In genomic region chr17:8695916-8696415, GRCh38 we compare ENCODE assay signal across 25 cellular contexts. TPM values are rescaled to one million over a fixed set of nuclear protein-coding genes. Genes with fewer than 3 reads are reported as not detected.
"Had no signal": no experiment of that assay in that cellular context is flagged by ENCODE, and none has a peak within 500 bp of the region (broad histone marks: within the 10 kb centered on the region; RNA-seq: fewer than 3 reads in every experiment).

No MANE protein-coding gene starts in this region.

- H3K36me3 ChIP-seq: right lobe of liver, spleen, uterus had no signal

- H3K4me3 Mint-ChIP-seq: activated CD8-positive, alpha-beta T cell treated with anti-CD3 and anti-CD28 coated beads, Interleukin-2, amount 10 ng/mL, durations not matched to agents 7 days and 5 days; activated naive CD8-positive, alpha-beta T cell; dendritic cell treated with granulocyte-macrophage colony-stimulating factor and Interleukin-4, amounts not matched to agents 40 ng/mL and 50 ng/mL, for 4 days; naive thymus-derived CD8-positive, alpha-beta T cell; stimulated activated naive CD8-positive, alpha-beta T cell treated with anti-CD3 and anti-CD28 coated beads, Interleukin-15, amount 100 ng/mL, for 72 hours had no signal

- H3K9me3 Mint-ChIP-seq: dendritic cell treated with granulocyte-macrophage colony-stimulating factor and Interleukin-4, amounts not matched to agents 40 ng/mL and 50 ng/mL, for 4 days; stimulated activated naive CD8-positive, alpha-beta T cell treated with anti-CD3 and anti-CD28 coated beads, Interleukin-15, amount 100 ng/mL, for 72 hours had no signal

- H3K27ac Mint-ChIP-seq: activated CD8-positive, alpha-beta T cell treated with anti-CD3 and anti-CD28 coated beads, Interleukin-2, amount 10 ng/mL, durations not matched to agents 7 days and 5 days; activated naive CD8-positive, alpha-beta T cell; dendritic cell treated with granulocyte-macrophage colony-stimulating factor and Interleukin-4, amounts not matched to agents 40 ng/mL and 50 ng/mL, for 4 days; naive thymus-derived CD8-positive, alpha-beta T cell; stimulated activated naive CD8-positive, alpha-beta T cell treated with anti-CD3 and anti-CD28 coated beads, Interleukin-15, amount 100 ng/mL, for 72 hours had no signal

- H3K4me1 ChIP-seq: right lobe of liver had no signal

- H3K27ac ChIP-seq: right lobe of liver had no signal

- H3K4me3 ChIP-seq: right lobe of liver, spleen, uterus had no signal

- H3K4me1 Mint-ChIP-seq: stimulated activated naive CD8-positive, alpha-beta T cell treated with anti-CD3 and anti-CD28 coated beads, Interleukin-15, amount 100 ng/mL, for 72 hours had no signal

- H3K36me3 Mint-ChIP-seq: activated naive CD8-positive, alpha-beta T cell; naive thymus-derived CD8-positive, alpha-beta T cell; WTC11 had no signal

- DNase-seq: activated CD4-positive, alpha-beta T cell treated with anti-CD3 and anti-CD28 coated beads for 4 hours; activated CD8-positive, alpha-beta memory T cell treated with anti-CD3 and anti-CD28 coated beads, Interleukin-2, amount 50 U/mL, for 4 hours; activated CD8-positive, alpha-beta T cell treated with anti-CD3 and anti-CD28 coated beads, Interleukin-2, amount 10 ng/mL, durations not matched to agents 7 days and 5 days; activated effector memory CD4-positive, alpha-beta T cell treated with anti-CD3 and anti-CD28 coated beads, Interleukin-2, amount 50 U/mL, for 16 hours; activated T-cell treated with anti-CD3 and anti-CD28 coated beads, Interleukin-2, amount 50 U/mL, for 48 hours; amygdala; effector memory CD4-positive, alpha-beta T cell; foreskin melanocyte; left colon; naive thymus-derived CD8-positive, alpha-beta T cell; occipital lobe; right lobe of liver; spleen; stimulated activated naive CD8-positive, alpha-beta T cell treated with anti-CD3 and anti-CD28 coated beads, Interleukin-15, amount 100 ng/mL, for 72 hours; T-helper 2 cell; uterus had no signal

- ATAC-seq: activated CD8-positive, alpha-beta T cell treated with anti-CD3 and anti-CD28 coated beads, Interleukin-2, amount 10 ng/mL, durations not matched to agents 7 days and 5 days; left colon; naive thymus-derived CD8-positive, alpha-beta T cell; right lobe of liver; stimulated activated naive CD8-positive, alpha-beta T cell treated with anti-CD3 and anti-CD28 coated beads, Interleukin-15, amount 100 ng/mL, for 72 hours had no signal

- FAIRE-seq: TTC549 had no signal

- H3K9me3 ChIP-seq: right lobe of liver, uterus had no signal

- H3K27me3 ChIP-seq: right lobe of liver, uterus had no signal

RNA-seq across cellular contexts. Expression of gene CCDC42, which starts 48.7 kb away (rescaled TPM):
- total RNA-seq: fibroblast of lung, left colon, lung microvascular endothelial cell, mucosa of gallbladder, occipital lobe, pulmonary artery endothelial cell, right lobe of liver, temporal lobe, uterus, WTC11 had no signal
